Comparison of ENCODE assay signal across 1 cellular context in the genomic region with DNA sequence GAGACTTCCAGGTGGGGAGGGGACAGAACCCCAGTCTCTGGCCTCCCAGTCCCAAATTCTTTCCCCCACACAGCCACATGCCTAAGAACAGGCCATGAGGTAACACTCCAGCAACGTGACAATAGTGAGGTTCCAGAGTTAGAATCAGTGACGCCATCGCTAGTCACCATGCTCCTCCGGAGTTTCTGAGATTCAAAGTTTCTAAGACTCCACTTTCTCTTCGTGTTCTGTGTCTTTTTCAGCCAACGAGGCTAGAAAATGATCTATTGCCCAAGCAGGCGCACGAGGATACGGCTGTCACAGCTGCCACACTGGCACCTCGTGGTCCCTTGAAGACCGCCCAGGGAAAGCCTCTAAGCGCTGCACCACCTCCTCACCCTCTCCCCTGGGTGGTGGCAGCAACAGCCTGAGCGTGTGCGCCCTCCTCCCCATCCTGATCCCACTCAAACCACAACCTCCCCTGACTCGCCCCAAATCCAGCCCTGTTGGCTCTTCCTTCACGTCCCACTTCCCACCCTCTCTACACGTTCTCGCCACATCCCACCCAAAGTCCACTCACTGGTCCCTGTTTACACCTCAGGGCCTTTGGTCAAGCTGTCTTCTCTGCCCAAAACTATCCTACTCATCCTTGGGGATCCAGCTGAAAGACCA.
A peak's percentile ranks its signal among the peaks of the same experiment; 100 is the strongest.
TF ChIP-seq lines count a peak whose summit lies in the region.

No MANE protein-coding gene starts in this region.

TF ChIP-seq in HepG2, 621 proteins besides CTCF, POLR2A, EP300 and RAD21 (continues in another document):
- TF ChIP-seq, protein P1, sequence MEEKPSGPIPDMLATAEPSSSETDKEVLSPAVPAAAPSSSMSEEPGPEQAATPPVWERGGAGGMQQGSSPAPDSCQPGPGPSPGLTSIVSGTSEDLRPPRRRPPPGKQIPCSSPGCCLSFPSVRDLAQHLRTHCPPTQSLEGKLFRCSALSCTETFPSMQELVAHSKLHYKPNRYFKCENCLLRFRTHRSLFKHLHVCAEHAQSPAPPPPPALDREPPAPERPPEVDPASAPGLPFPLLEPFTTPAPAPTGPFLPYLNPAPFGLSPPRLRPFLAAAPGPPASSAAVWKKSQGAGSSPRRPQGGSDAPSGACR (CRISPR knock-in tag; IDR thresholded peaks at IDR 0.05) = 0 out of 2 replicates have a peak, but pooled peaks have one; percentile 36
- TF ChIP-seq ZNF660 (CRISPR knock-in tag; IDR thresholded peaks at IDR 0.05; ENCODE audit: borderline replicate concordance, low read depth) (0 out of 2 replicates have a peak, but pooled peaks have one; percentile 31), LCORL (IDR thresholded peaks at IDR 0.05) (no peak), LCORL (CRISPR knock-in tag; IDR thresholded peaks at IDR 0.05) (0 out of 2 replicates have a peak, but pooled peaks have one; percentile 25), ZZZ3 (CRISPR knock-in tag; IDR thresholded peaks at IDR 0.05; ENCODE audit: borderline replicate concordance) (0 out of 2 replicates have a peak, but pooled peaks have one; percentile 30), DPF2 (CRISPR knock-in tag; IDR thresholded peaks at IDR 0.05; ENCODE audit: borderline replicate concordance, low read depth) (0 out of 2 replicates have a peak, but pooled peaks have one; percentile 43), ZNF10 (CRISPR knock-in tag; IDR thresholded peaks at IDR 0.05; ENCODE audit: borderline replicate concordance, low read depth) (0 out of 2 replicates have a peak, but pooled peaks have one; percentile 62), ZFP90 (CRISPR knock-in tag; IDR thresholded peaks at IDR 0.05; ENCODE audit: borderline replicate concordance) (no peak), ZNF253 (CRISPR knock-in tag; IDR thresholded peaks at IDR 0.05; ENCODE audit: borderline replicate concordance) (0 out of 2 replicates have a peak, but pooled peaks have one; percentile 61), PCBP2 (optimal IDR thresholded peaks at IDR 0.05; ENCODE audit: low read depth, low read length, poor library complexity, severe bottlenecking) (peak; percentile 55), TGIF2 (CRISPR knock-in tag; IDR thresholded peaks at IDR 0.05) (peak; percentile 63; the same call in 1 of the 2 replicates), ZNF724P (CRISPR knock-in tag; IDR thresholded peaks at IDR 0.05; ENCODE audit: borderline replicate concordance) (no peak), RXRB (CRISPR knock-in tag; IDR thresholded peaks at IDR 0.05; ENCODE audit: borderline replicate concordance) (peak; percentile 16; the same call in 1 of the 2 replicates), KDM5B (CRISPR knock-in tag; IDR thresholded peaks at IDR 0.05; ENCODE audit: borderline replicate concordance) (peak; percentile 66; the same call in 1 of the 2 replicates), SAP130 (CRISPR knock-in tag; IDR thresholded peaks at IDR 0.05; ENCODE audit: low read depth) (peak; percentile 67; the same call in 1 of the 2 replicates), ZNF33B (CRISPR knock-in tag; IDR thresholded peaks at IDR 0.05) (peak; percentile 88; the same call in 1 of the 2 replicates), SP2 (CRISPR knock-in tag; IDR thresholded peaks at IDR 0.05) (0 out of 2 replicates have a peak, but pooled peaks have one; percentile 27), ZFP82 (CRISPR knock-in tag; IDR thresholded peaks at IDR 0.05; ENCODE audit: borderline replicate concordance) (peak; percentile 68; the same call in 1 of the 2 replicates), ZNF382 (CRISPR knock-in tag; IDR thresholded peaks at IDR 0.05; ENCODE audit: borderline replicate concordance) (no peak), ZNF292 (CRISPR knock-in tag; IDR thresholded peaks at IDR 0.05; ENCODE audit: borderline replicate concordance, low read depth) (0 out of 2 replicates have a peak, but pooled peaks have one; percentile 17), ZNF550 (CRISPR knock-in tag; IDR thresholded peaks at IDR 0.05; ENCODE audit: borderline replicate concordance) (0 out of 2 replicates have a peak, but pooled peaks have one; percentile 27), ZBTB7A (CRISPR knock-in tag; IDR thresholded peaks at IDR 0.05) (peak; percentile 17), ASH2L (IDR thresholded peaks at IDR 0.05; ENCODE audit: insufficient read length, low read depth, low read length) (peak; percentile 24), HDAC1 (CRISPR knock-in tag; IDR thresholded peaks at IDR 0.05) (peak; percentile 51; the same call in 1 of the 2 replicates), CAMTA2 (CRISPR knock-in tag; IDR thresholded peaks at IDR 0.05; ENCODE audit: borderline replicate concordance) (0 out of 2 replicates have a peak, but pooled peaks have one; percentile 68), ZNF616 (CRISPR knock-in tag; IDR thresholded peaks at IDR 0.05; ENCODE audit: low read depth) (0 out of 2 replicates have a peak, but pooled peaks have one; percentile 39), KLF13 (CRISPR knock-in tag; IDR thresholded peaks at IDR 0.05) (peak; percentile 21; the same call in 1 of the 2 replicates), ZNF598 (CRISPR knock-in tag; IDR thresholded peaks at IDR 0.05; ENCODE audit: borderline replicate concordance) (peak; percentile 90; the same call in 1 of the 2 replicates), ZNF883 (CRISPR knock-in tag; IDR thresholded peaks at IDR 0.05; ENCODE audit: not compliant biosample characterization) (peak; percentile 83), GTF3A (CRISPR knock-in tag; conservative IDR thresholded peaks at IDR 0.05) (no peak)
- TF ChIP-seq, protein P2, sequence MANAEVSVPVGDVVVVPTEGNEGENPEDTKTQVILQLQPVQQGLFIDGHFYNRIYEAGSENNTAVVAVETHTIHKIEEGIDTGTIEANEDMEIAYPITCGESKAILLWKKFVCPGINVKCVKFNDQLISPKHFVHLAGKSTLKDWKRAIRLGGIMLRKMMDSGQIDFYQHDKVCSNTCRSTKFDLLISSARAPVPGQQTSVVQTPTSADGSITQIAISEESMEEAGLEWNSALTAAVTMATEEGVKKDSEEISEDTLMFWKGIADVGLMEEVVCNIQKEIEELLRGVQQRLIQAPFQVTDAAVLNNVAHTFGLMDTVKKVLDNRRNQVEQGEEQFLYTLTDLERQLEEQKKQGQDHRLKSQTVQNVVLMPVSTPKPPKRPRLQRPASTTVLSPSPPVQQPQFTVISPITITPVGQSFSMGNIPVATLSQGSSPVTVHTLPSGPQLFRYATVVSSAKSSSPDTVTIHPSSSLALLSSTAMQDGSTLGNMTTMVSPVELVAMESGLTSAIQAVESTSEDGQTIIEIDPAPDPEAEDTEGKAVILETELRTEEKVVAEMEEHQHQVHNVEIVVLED (CRISPR knock-in tag; IDR thresholded peaks at IDR 0.05; ENCODE audit: borderline replicate concordance) = peak; percentile 19; the same call in 1 of the 2 replicates
- TF ChIP-seq, protein P3, sequence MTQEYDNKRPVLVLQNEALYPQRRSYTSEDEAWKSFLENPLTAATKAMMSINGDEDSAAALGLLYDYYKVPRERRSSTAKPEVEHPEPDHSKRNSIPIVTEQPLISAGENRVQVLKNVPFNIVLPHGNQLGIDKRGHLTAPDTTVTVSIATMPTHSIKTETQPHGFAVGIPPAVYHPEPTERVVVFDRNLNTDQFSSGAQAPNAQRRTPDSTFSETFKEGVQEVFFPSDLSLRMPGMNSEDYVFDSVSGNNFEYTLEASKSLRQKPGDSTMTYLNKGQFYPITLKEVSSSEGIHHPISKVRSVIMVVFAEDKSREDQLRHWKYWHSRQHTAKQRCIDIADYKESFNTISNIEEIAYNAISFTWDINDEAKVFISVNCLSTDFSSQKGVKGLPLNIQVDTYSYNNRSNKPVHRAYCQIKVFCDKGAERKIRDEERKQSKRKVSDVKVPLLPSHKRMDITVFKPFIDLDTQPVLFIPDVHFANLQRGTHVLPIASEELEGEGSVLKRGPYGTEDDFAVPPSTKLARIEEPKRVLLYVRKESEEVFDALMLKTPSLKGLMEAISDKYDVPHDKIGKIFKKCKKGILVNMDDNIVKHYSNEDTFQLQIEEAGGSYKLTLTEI (CRISPR knock-in tag; conservative IDR thresholded peaks at IDR 0.05) = no peak
- TF ChIP-seq, protein P4, sequence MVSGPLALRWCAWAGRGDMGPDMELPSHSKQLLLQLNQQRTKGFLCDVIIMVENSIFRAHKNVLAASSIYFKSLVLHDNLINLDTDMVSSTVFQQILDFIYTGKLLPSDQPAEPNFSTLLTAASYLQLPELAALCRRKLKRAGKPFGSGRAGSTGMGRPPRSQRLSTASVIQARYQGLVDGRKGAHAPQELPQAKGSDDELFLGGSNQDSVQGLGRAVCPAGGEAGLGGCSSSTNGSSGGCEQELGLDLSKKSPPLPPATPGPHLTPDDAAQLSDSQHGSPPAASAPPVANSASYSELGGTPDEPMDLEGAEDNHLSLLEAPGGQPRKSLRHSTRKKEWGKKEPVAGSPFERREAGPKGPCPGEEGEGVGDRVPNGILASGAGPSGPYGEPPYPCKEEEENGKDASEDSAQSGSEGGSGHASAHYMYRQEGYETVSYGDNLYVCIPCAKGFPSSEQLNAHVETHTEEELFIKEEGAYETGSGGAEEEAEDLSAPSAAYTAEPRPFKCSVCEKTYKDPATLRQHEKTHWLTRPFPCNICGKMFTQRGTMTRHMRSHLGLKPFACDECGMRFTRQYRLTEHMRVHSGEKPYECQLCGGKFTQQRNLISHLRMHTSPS (CRISPR knock-in tag; IDR thresholded peaks at IDR 0.05; ENCODE audit: low read depth) = peak; percentile 51; the same call in 1 of the 2 replicates
- TF ChIP-seq, protein P5, sequence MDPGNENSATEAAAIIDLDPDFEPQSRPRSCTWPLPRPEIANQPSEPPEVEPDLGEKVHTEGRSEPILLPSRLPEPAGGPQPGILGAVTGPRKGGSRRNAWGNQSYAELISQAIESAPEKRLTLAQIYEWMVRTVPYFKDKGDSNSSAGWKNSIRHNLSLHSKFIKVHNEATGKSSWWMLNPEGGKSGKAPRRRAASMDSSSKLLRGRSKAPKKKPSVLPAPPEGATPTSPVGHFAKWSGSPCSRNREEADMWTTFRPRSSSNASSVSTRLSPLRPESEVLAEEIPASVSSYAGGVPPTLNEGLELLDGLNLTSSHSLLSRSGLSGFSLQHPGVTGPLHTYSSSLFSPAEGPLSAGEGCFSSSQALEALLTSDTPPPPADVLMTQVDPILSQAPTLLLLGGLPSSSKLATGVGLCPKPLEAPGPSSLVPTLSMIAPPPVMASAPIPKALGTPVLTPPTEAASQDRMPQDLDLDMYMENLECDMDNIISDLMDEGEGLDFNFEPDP (CRISPR knock-in tag; conservative IDR thresholded peaks at IDR 0.05) = 0 out of 2 replicates have a peak, but pooled peaks have one; percentile 9
- TF ChIP-seq, protein P6, sequence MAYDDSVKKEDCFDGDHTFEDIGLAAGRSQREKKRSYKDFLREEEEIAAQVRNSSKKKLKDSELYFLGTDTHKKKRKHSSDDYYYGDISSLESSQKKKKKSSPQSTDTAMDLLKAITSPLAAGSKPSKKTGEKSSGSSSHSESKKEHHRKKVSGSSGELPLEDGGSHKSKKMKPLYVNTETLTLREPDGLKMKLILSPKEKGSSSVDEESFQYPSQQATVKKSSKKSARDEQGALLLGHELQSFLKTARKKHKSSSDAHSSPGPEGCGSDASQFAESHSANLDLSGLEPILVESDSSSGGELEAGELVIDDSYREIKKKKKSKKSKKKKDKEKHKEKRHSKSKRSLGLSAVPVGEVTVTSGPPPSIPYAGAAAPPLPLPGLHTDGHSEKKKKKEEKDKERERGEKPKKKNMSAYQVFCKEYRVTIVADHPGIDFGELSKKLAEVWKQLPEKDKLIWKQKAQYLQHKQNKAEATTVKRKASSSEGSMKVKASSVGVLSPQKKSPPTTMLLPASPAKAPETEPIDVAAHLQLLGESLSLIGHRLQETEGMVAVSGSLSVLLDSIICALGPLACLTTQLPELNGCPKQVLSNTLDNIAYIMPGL (CRISPR knock-in tag; IDR thresholded peaks at IDR 0.05; ENCODE audit: borderline replicate concordance in 1 of 2, low read depth in 1 of 2) = peak in 1 of 2 experiments; percentile 18; a peak in 1 of 4 replicates
- TF ChIP-seq, protein P7, sequence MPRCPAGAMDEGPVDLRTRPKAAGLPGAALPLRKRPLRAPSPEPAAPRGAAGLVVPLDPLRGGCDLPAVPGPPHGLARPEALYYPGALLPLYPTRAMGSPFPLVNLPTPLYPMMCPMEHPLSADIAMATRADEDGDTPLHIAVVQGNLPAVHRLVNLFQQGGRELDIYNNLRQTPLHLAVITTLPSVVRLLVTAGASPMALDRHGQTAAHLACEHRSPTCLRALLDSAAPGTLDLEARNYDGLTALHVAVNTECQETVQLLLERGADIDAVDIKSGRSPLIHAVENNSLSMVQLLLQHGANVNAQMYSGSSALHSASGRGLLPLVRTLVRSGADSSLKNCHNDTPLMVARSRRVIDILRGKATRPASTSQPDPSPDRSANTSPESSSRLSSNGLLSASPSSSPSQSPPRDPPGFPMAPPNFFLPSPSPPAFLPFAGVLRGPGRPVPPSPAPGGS (CRISPR knock-in tag; IDR thresholded peaks at IDR 0.05) = 0 out of 2 replicates have a peak, but pooled peaks have one; percentile 70
- TF ChIP-seq, protein P8, sequence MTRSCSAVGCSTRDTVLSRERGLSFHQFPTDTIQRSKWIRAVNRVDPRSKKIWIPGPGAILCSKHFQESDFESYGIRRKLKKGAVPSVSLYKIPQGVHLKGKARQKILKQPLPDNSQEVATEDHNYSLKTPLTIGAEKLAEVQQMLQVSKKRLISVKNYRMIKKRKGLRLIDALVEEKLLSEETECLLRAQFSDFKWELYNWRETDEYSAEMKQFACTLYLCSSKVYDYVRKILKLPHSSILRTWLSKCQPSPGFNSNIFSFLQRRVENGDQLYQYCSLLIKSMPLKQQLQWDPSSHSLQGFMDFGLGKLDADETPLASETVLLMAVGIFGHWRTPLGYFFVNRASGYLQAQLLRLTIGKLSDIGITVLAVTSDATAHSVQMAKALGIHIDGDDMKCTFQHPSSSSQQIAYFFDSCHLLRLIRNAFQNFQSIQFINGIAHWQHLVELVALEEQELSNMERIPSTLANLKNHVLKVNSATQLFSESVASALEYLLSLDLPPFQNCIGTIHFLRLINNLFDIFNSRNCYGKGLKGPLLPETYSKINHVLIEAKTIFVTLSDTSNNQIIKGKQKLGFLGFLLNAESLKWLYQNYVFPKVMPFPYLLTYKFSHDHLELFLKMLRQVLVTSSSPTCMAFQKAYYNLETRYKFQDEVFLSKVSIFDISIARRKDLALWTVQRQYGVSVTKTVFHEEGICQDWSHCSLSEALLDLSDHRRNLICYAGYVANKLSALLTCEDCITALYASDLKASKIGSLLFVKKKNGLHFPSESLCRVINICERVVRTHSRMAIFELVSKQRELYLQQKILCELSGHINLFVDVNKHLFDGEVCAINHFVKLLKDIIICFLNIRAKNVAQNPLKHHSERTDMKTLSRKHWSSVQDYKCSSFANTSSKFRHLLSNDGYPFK (CRISPR knock-in tag; IDR thresholded peaks at IDR 0.05; ENCODE audit: borderline replicate concordance) = peak; percentile 41; the same call in 1 of the 2 replicates
- TF ChIP-seq, protein P9, sequence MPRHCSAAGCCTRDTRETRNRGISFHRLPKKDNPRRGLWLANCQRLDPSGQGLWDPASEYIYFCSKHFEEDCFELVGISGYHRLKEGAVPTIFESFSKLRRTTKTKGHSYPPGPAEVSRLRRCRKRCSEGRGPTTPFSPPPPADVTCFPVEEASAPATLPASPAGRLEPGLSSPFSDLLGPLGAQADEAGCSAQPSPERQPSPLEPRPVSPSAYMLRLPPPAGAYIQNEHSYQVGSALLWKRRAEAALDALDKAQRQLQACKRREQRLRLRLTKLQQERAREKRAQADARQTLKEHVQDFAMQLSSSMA (CRISPR knock-in tag; IDR thresholded peaks at IDR 0.05) = peak; percentile 60; the same call in 1 of the 2 replicates
